Comparison of ENCODE assay signal across 30 cellular contexts in genomic region chr5:4802044-4802443, GRCh38.
DNase-seq lines count a peak whose midpoint lies in the region; ATAC-seq, FAIRE-seq and TF ChIP-seq lines count a peak whose summit lies in the region.
"Had no signal": no experiment of that assay in that cellular context is flagged by ENCODE, and none has a peak within 500 bp of the region (broad histone marks: within the 10 kb centered on the region; RNA-seq: fewer than 3 reads in every experiment).

No MANE protein-coding gene starts in this region.

- H3K27ac Mint-ChIP-seq in activated T-helper 17 cell treated with anti-CD3 and anti-CD28 coated beads, Interleukin-2, amount 50 U/mL, for 72 hours: no peak overlapping the region
- H3K27ac Mint-ChIP-seq: activated naive CD8-positive, alpha-beta T cell treated with anti-CD3 and anti-CD28 coated beads, Interleukin-2, amount 10 ng/mL, durations not matched to agents 7 days and 5 days; B cell; CD8-positive, alpha-beta memory T cell; T-helper 2 cell treated with Interferon-gamma antibody and Interleukin-4, amounts not matched to agents 5 μg/mL and 100 μg/mL, for 36 hours had no signal

- no peaks in the 10 kb centered on the region for H3K36me3 Mint-ChIP-seq in activated T-helper 17 cell treated with anti-CD3 and anti-CD28 coated beads, Interleukin-2, amount 50 U/mL, for 72 hours (ENCODE audit: low read depth)
- H3K36me3 Mint-ChIP-seq: activated naive CD8-positive, alpha-beta T cell treated with anti-CD3 and anti-CD28 coated beads, Interleukin-2, amount 10 ng/mL, durations not matched to agents 7 days and 5 days; CD8-positive, alpha-beta memory T cell had no signal

- intact Hi-C loops in HepG2 (cut with micrococcal nuclease; ENCODE audit: unreplicated experiment): no loop called here

- in situ Hi-C loops in ACHN (cut with HindIII; ENCODE audit: low pct_ligation_motif_present, low pct_unique_long_range_greater_than_20kb, low sequenced_read_pairs) (no loop called here), HepG2 (cut with HindIII; ENCODE audit: extremely low pct_ligation_motif_present, low pct_unique_long_range_greater_than_20kb) (no loop called here)

- DNase-seq in ACHN (peak; percentile 17), RCC 7860 (ENCODE audit: low spot score) (peak; percentile 74), choroid plexus epithelial cell (ENCODE audit: low read depth) (peak; percentile 5), HepG2 (ENCODE audit: low spot score) (no peak), T-helper 2 cell (no peak)
- DNase-seq: activated CD4-positive, alpha-beta T cell treated with anti-CD3 and anti-CD28 coated beads for 4 hours; activated CD8-positive, alpha-beta memory T cell treated with anti-CD3 and anti-CD28 coated beads for 24 hours; activated gamma-delta T cell; activated naive CD8-positive, alpha-beta T cell treated with anti-CD3 and anti-CD28 coated beads, Interleukin-2, amount 10 ng/mL, durations not matched to agents 7 days and 5 days; CD8-positive, alpha-beta memory T cell; cerebellar nuclear complex; DMS153; GOT3; mammary epithelial cell; MM.1S; NCI-H1417 treated with DMSO at 0.1 percent for 48 hours; NCI-H748 treated with DMSO at 0.1 percent for 48 hours; pancreas; sigmoid colon; stimulated activated CD4-positive, alpha-beta T cell treated with anti-CD3 and anti-CD28 coated beads, Interleukin-15, amount 100 ng/mL, for 24 hours; stimulated activated naive CD4-positive, alpha-beta T cell treated with Interleukin-2 at 50 U/mL for 16 hours had no signal

- FAIRE-seq in RCC 7860 (lab: Jason Lieb, UNC): peak; percentile 82
- no peak for FAIRE-seq in HepG2 (lab: Jason Lieb, UNC)
- FAIRE-seq: A204.1, endothelial cell of umbilical vein, pancreas had no signal

- no peaks in the 10 kb centered on the region for H3K27me3 Mint-ChIP-seq in activated T-helper 17 cell treated with anti-CD3 and anti-CD28 coated beads, Interleukin-2, amount 50 U/mL, for 72 hours
- H3K27me3 Mint-ChIP-seq: activated naive CD8-positive, alpha-beta T cell treated with anti-CD3 and anti-CD28 coated beads, Interleukin-2, amount 10 ng/mL, durations not matched to agents 7 days and 5 days; B cell; CD8-positive, alpha-beta memory T cell had no signal

- H2AFZ ChIP-seq in HepG2 (ENCODE audit: low read length): no peak overlapping the region

- no peak for ATAC-seq in activated T-helper 17 cell treated with anti-CD3 and anti-CD28 coated beads, Interleukin-2, amount 50 U/mL, for 72 hours (replicated peaks)
- ATAC-seq in HepG2: no peak
- ATAC-seq in GM19397 (IDR thresholded peaks at IDR 0.05; ENCODE audit: unreplicated experiment): no peak
- ATAC-seq: pancreas had no signal

- H3K27ac ChIP-seq in mesodermal cell (ENCODE audit: low read depth, low read length, severe bottlenecking) (peak overlapping the region; percentile 24), HepG2 (ENCODE audit: extremely low read length, insufficient read depth, low read length) (no peak overlapping the region)
- H3K27ac ChIP-seq: ascending aorta, pancreas, sigmoid colon, VCaP had no signal

- no peaks in the 10 kb centered on the region for H4K20me1 ChIP-seq in HepG2 (ENCODE audit: insufficient read depth, low read length)

- H3K4me3 ChIP-seq in choroid plexus epithelial cell (ENCODE audit: low read depth, low read length) (no peak overlapping the region), mesodermal cell (ENCODE audit: extremely low read depth, insufficient read depth, low read length, poor library complexity, severe bottlenecking) (no peak overlapping the region), HepG2 (replicated peaks in 1 of 3; ENCODE audit: insufficient read depth in 1 of 3, low read depth in 2 of 3, low read length in 3 of 3) (no peak overlapping the region)
- H3K4me3 ChIP-seq: ascending aorta, pancreas, sigmoid colon had no signal

- TF ChIP-seq EP300 in HepG2 (IDR thresholded peaks at IDR 0.05; ENCODE audit: low read depth in 2 of 2, low read length in 2 of 2): no peak
- no peak for TF ChIP-seq EP300 in HepG2 (CRISPR knock-in tag; IDR thresholded peaks at IDR 0.05; ENCODE audit: borderline replicate concordance)

- H3K9me3 ChIP-seq in mesodermal cell (ENCODE audit: control insufficient read depth, low read length) (no peaks in the 10 kb centered on the region), HepG2 (ENCODE audit: low read length) (no peaks in the 10 kb centered on the region)
- H3K9me3 ChIP-seq: ascending aorta, pancreas, sigmoid colon had no signal

- no CpG with 5 or more reads among the region's 3 CpGs for WGBS in mesodermal cell (ENCODE audit: insufficient coverage in 2 of 2), 2 experiments
- WGBS in HepG2 (ENCODE audit: low lambda C conversion rate): 2% methylated on average over 3 of the region's 3 CpGs

- peaks cover 4% of the 10 kb centered on the region for H3K4me1 ChIP-seq in mesodermal cell (ENCODE audit: control insufficient read depth, insufficient read depth, low read length, poor library complexity, severe bottlenecking)
- H3K4me1 ChIP-seq in HepG2 (ENCODE audit: insufficient read depth, low read length): no peaks in the 10 kb centered on the region
- H3K4me1 ChIP-seq: ascending aorta, pancreas had no signal

- no peaks in the 10 kb centered on the region for H3K36me3 ChIP-seq in mesodermal cell (ENCODE audit: control insufficient read depth, insufficient read depth, low read length)
- no peaks in the 10 kb centered on the region for H3K36me3 ChIP-seq in HepG2 (replicated peaks in 1 of 2; ENCODE audit: control insufficient read depth in 1 of 2, insufficient read depth in 2 of 2, low read length in 2 of 2)
- H3K36me3 ChIP-seq: ascending aorta, pancreas, sigmoid colon had no signal

- no peaks in the 10 kb centered on the region for H3K4me1 Mint-ChIP-seq in activated T-helper 17 cell treated with anti-CD3 and anti-CD28 coated beads, Interleukin-2, amount 50 U/mL, for 72 hours
- H3K4me1 Mint-ChIP-seq: activated naive CD8-positive, alpha-beta T cell treated with anti-CD3 and anti-CD28 coated beads, Interleukin-2, amount 10 ng/mL, durations not matched to agents 7 days and 5 days; B cell; CD8-positive, alpha-beta memory T cell had no signal

- TF ChIP-seq CTCF in choroid plexus epithelial cell (conservative IDR thresholded peaks at IDR 0.05; ENCODE audit: low read depth, low read length) (no peak), HepG2 (CRISPR knock-in tag; IDR thresholded peaks at IDR 0.05) (no peak)

- no peak for TF ChIP-seq POLR2A in HepG2 (IDR thresholded peaks at IDR 0.05; ENCODE audit: insufficient read depth in 1 of 2, low read depth in 2 of 2, low read length in 2 of 2)

- no peaks in the 10 kb centered on the region for H3K27me3 ChIP-seq in HepG2 (ENCODE audit: control insufficient read depth in 1 of 2, insufficient read depth in 2 of 2, low read length in 2 of 2)
- H3K27me3 ChIP-seq: ascending aorta, pancreas, sigmoid colon had no signal

- H3K4me3 Mint-ChIP-seq in activated T-helper 17 cell treated with anti-CD3 and anti-CD28 coated beads, Interleukin-2, amount 50 U/mL, for 72 hours: no peak overlapping the region
- H3K4me3 Mint-ChIP-seq: activated naive CD8-positive, alpha-beta T cell treated with anti-CD3 and anti-CD28 coated beads, Interleukin-2, amount 10 ng/mL, durations not matched to agents 7 days and 5 days; B cell; CD8-positive, alpha-beta memory T cell; T-helper 2 cell treated with Interferon-gamma antibody and Interleukin-4, amounts not matched to agents 5 μg/mL and 100 μg/mL, for 36 hours had no signal

- no peak overlapping the region for H3K9ac ChIP-seq in HepG2 (ENCODE audit: insufficient read depth, low read depth, low read length)

- CTCF ChIA-PET in HepG2 (lab: Yijun Ruan, JAX; ENCODE audit: low intra/inter-chr PET ratio, low total read pairs): no interaction called here

- POLR2A ChIA-PET in HepG2 (lab: Yijun Ruan, JAX): no interaction called here

- TF ChIP-seq RAD21 in HepG2 (CRISPR knock-in tag; IDR thresholded peaks at IDR 0.05): no peak

- no TSS peak for BruUV-seq in HepG2 (replicated peaks; lab: Mats Ljungman, UMichigan)

- no peaks in the 10 kb centered on the region for H3K79me2 ChIP-seq in HepG2 (ENCODE audit: insufficient read depth, low read length)

- H3K4me2 ChIP-seq in HepG2 (ENCODE audit: low read depth, low read length): no peak overlapping the region

- peaks cover 17% of the 10 kb centered on the region for H3K9me3 Mint-ChIP-seq in activated T-helper 17 cell treated with anti-CD3 and anti-CD28 coated beads, Interleukin-2, amount 50 U/mL, for 72 hours

TF ChIP-seq in HepG2, 621 proteins besides CTCF, POLR2A, EP300 and RAD21:
- TF ChIP-seq CREB1 (IDR thresholded peaks at IDR 0.05) (no peak), CREB1 (CRISPR knock-in tag; IDR thresholded peaks at IDR 0.05) (no peak), ZNF792 (CRISPR knock-in tag; IDR thresholded peaks at IDR 0.05) (no peak), ZNF101 (CRISPR knock-in tag; IDR thresholded peaks at IDR 0.05; ENCODE audit: borderline replicate concordance, low read depth) (no peak), GATAD2A (CRISPR knock-in tag; IDR thresholded peaks at IDR 0.05) (no peak), ZNF251 (CRISPR knock-in tag; IDR thresholded peaks at IDR 0.05) (no peak), ZNF644 (CRISPR knock-in tag; IDR thresholded peaks at IDR 0.05; ENCODE audit: low read depth) (no peak), ZFP90 (CRISPR knock-in tag; IDR thresholded peaks at IDR 0.05; ENCODE audit: borderline replicate concordance) (no peak), ZNF614 (CRISPR knock-in tag; IDR thresholded peaks at IDR 0.05; ENCODE audit: borderline replicate concordance) (no peak), SNAPC5 (CRISPR knock-in tag; IDR thresholded peaks at IDR 0.05; ENCODE audit: borderline replicate concordance) (no peak), ZNF121 (CRISPR knock-in tag; IDR thresholded peaks at IDR 0.05) (no peak), ZNF83 (CRISPR knock-in tag; IDR thresholded peaks at IDR 0.05; ENCODE audit: borderline replicate concordance) (no peak), HDAC2 (CRISPR knock-in tag; IDR thresholded peaks at IDR 0.05) (no peak), ZFP36L1 (CRISPR knock-in tag; IDR thresholded peaks at IDR 0.05) (no peak), ZNF414 (CRISPR knock-in tag; IDR thresholded peaks at IDR 0.05) (no peak), ZNF326 (CRISPR knock-in tag; IDR thresholded peaks at IDR 0.05; ENCODE audit: borderline replicate concordance) (no peak)
TF ChIP-seq in HepG2: peak in this region for 0.

Comparison
In these comparisons a context has a peak if more than half of its experiments do, and no peak if none do; other contexts are left out.
1. DNase-seq: peak in ACHN (single experiment), RCC 7860 (single experiment) and choroid plexus epithelial cell (single experiment); none in HepG2 (single experiment) and T-helper 2 cell (0 of 5).